8 cellular contexts compared by ENCODE assay signal in the genomic region with DNA sequence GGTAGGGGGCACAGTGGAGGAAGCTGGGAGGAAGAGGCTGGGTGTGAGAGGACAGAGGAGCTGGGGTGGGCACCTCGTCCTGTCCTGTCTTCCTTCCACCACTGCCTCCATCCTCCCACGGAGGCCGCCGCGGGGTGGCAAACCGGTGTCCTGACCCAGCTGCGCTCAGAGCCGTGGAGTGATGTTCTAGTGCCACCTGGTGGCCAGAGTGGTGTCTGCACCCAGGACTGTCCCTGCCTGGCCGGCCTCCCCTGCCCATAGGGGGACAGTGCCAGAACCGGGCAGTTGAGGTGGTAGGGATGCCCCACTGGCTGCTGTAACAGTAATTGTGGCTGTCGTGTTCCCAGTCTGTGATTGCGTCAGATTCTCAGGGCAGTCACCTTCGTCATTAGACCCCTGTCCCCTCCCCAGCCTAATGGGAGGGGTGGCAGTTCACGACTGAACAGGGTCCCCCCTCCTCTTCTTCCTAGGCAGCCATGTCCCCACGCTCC. TPM values are rescaled to one million over a fixed set of nuclear protein-coding genes. Genes with fewer than 3 reads are reported as not detected.
DNase-seq lines count a peak whose midpoint lies in the region; ATAC-seq and TF ChIP-seq lines count a peak whose summit lies in the region.

No MANE protein-coding gene starts in this region.

- no peak overlapping the region for H3K4me3 ChIP-seq in CD4-positive, alpha-beta memory T cell (ENCODE audit: low read length in 2 of 2)
- peak overlapping the region; percentile 61 to 67 for H3K4me3 ChIP-seq in HCT116 (replicated peaks in 1 of 2; ENCODE audit: low read depth in 1 of 2, low read length in 2 of 2)

- no peaks in the 10 kb centered on the region for H3K36me3 ChIP-seq in CD4-positive, alpha-beta memory T cell (ENCODE audit: insufficient read depth, low read length)
- H3K36me3 ChIP-seq in HCT116 (ENCODE audit: control insufficient read depth in 1 of 2, insufficient read depth in 2 of 2, low read length in 2 of 2) = no peaks in the 10 kb centered on the region

- peaks cover 10 to 25% (median 16%) of the 10 kb centered on the region in 4 donors for H3K4me1 Mint-ChIP-seq in CD4-positive, alpha-beta memory T cell

- no peak overlapping the region for H3K27ac ChIP-seq in CD4-positive, alpha-beta memory T cell (ENCODE audit: low read depth, low read length)
- peak overlapping the region; percentile 94 for H3K27ac ChIP-seq in HCT116 (ENCODE audit: low read depth, low read length)

- no peaks in the 10 kb centered on the region for H3K9me3 ChIP-seq in CD4-positive, alpha-beta memory T cell (ENCODE audit: control insufficient read depth in 1 of 2, low read length in 2 of 2)
- H3K9me3 ChIP-seq in HCT116 (ENCODE audit: control insufficient read depth in 1 of 2, insufficient read depth in 1 of 2, low read depth in 1 of 2, low read length in 2 of 2) = no peaks in the 10 kb centered on the region

- TF ChIP-seq RAD21 in HCT116 (IDR thresholded peaks at IDR 0.05; ENCODE audit: low read depth) = peak; percentile 99

- H3K9me3 Mint-ChIP-seq in CD4-positive, alpha-beta memory T cell = no peaks in the 10 kb centered on the region

- no TSS peak for BruUV-seq in HCT116 (replicated peaks; lab: Mats Ljungman, UMichigan)

- no peak overlapping the region for H2AFZ ChIP-seq in HCT116 (ENCODE audit: low read depth, low read length, poor library complexity, severe bottlenecking)

- H3K4me1 ChIP-seq in CD4-positive, alpha-beta memory T cell (ENCODE audit: insufficient read depth, low read length) = peaks cover 19% of the 10 kb centered on the region
- H3K4me1 ChIP-seq in HCT116 (ENCODE audit: control insufficient read depth in 1 of 2, insufficient read depth in 2 of 2, low read length in 2 of 2) = peaks cover 28 to 50% of the 10 kb centered on the region in 2 experiments

- peaks cover 0 to 6% of the 10 kb centered on the region in 2 donors for H3K36me3 Mint-ChIP-seq in CD4-positive, alpha-beta memory T cell

- RAD21 ChIA-PET in HCT116 (lab: Charles Lee; ENCODE audit: low non-redundant PET in 1 of 2, low total read pairs in 2 of 2, uncharacterized antibody in 2 of 2, unreplicated experiment in 2 of 2) = interaction anchor here (0.6 to 2.5 kb wide), 9 partner anchors 18 to 137 kb away, joined by 3 to 16 read pairs (median 4); a partner anchor contains a TSS

- peak; percentile 76 to 86 (median 77) for DNase-seq in CD4-positive, alpha-beta memory T cell
- DNase-seq in HCT116 (ENCODE audit: low read depth, low spot score) (peak; percentile 48), NCI-H345 treated with DMSO at 0.1 percent for 48 hours (lab: John Stamatoyannopoulos, UW; ENCODE audit: unreplicated experiment) (peak; percentile 24), left kidney (ENCODE audit: low read depth, low spot score) (peak; percentile 90)
- DNase-seq in activated CD4-positive, alpha-beta T cell treated with anti-CD3 and anti-CD28 coated beads for 24 hours (ENCODE audit: low read depth in 2 of 2) = peak; percentile 81 to 91
- peak; percentile 73 for DNase-seq in central memory CD4-positive, alpha-beta T cell
- DNase-seq in stimulated activated CD4-positive, alpha-beta T cell treated with anti-CD3 and anti-CD28 coated beads, Interleukin-4, amount 100 ng/mL, for 4 hours = peak; percentile 72 to 84

- H4K20me1 ChIP-seq in HCT116 (ENCODE audit: insufficient read depth) = no peaks in the 10 kb centered on the region

- H3K9me2 ChIP-seq in HCT116 (ENCODE audit: insufficient read depth) = no peaks in the 10 kb centered on the region

- TF ChIP-seq POLR2A in HCT116 (IDR thresholded peaks at IDR 0.05; ENCODE audit: borderline replicate concordance, extremely low read depth, insufficient read depth, insufficient read length) = no peak

- H3K27ac Mint-ChIP-seq in CD4-positive, alpha-beta memory T cell = peak overlapping the region; percentile 48 to 89 (median 72)

- peak overlapping the region; percentile 74 for H3K4me2 ChIP-seq in HCT116 (ENCODE audit: low read length)

- TF ChIP-seq CTCF in HCT116 (IDR thresholded peaks at IDR 0.05 in 2 of 3, conservative IDR thresholded peaks at IDR 0.05 in 1 of 3; ENCODE audit: borderline replicate concordance in 1 of 3, insufficient read depth in 1 of 3, low read depth in 2 of 3, low read length in 2 of 3) = peak; percentile 93 to 98 (median 93)

- peak overlapping the region; percentile 76 for H3K9ac ChIP-seq in HCT116 (ENCODE audit: low read length)

- CTCF ChIA-PET in CD4-positive, alpha-beta memory T cell (lab: Charles Lee; ENCODE audit: partially characterized antibody) = interaction anchor here (0.6 to 11.6 kb wide), 13 partner anchors 16 to 292 kb away, joined by 3 to 402 read pairs (median 4); a partner anchor contains a TSS
- CTCF ChIA-PET in HCT116 (lab: Charles Lee) = interaction anchor here (0.9 to 6.2 kb wide), 13 partner anchors 43 to 173 kb away, joined by 3 to 127 read pairs (median 7); a partner anchor contains a TSS

- peaks cover 7% of the 10 kb centered on the region for H3K79me2 ChIP-seq in HCT116 (ENCODE audit: insufficient read depth, low read length)

- POLR2A ChIA-PET in CD4-positive, alpha-beta memory T cell (lab: Charles Lee; ENCODE audit: partially characterized antibody) = interaction anchor here (1.7 to 3.0 kb wide), 5 partner anchors 51 to 137 kb away, joined by 5 to 27 read pairs (median 10); a partner anchor contains a TSS
- POLR2A ChIA-PET in HCT116 (lab: Charles Lee) = interaction anchor here (0.6 to 2.1 kb wide), 8 partner anchors 12 to 296 kb away, joined by 3 to 11 read pairs (median 4); a partner anchor contains a TSS

- H3K4me3 Mint-ChIP-seq in CD4-positive, alpha-beta memory T cell = peak overlapping the region in 3 of 8 donors; percentile 7 to 65 (median 24)

- intact Hi-C loops in CD4-positive, alpha-beta memory T cell (cut with micrococcal nuclease) = loop anchor here (1.0 kb wide), 2 partner anchors 59 to 138 kb away; a partner anchor contains a TSS
- intact Hi-C loops in HCT116 (cut with micrococcal nuclease) = loop anchor here (1.0 to 5.0 kb wide), 4 partner anchors 50 to 140 kb away; a partner anchor contains a TSS

- H3K27me3 ChIP-seq in CD4-positive, alpha-beta memory T cell (ENCODE audit: insufficient read depth, low read length) = no peaks in the 10 kb centered on the region
- no peaks in the 10 kb centered on the region for H3K27me3 ChIP-seq in HCT116 (ENCODE audit: insufficient read depth, low read length)

- no peaks in the 10 kb centered on the region for H3K27me3 Mint-ChIP-seq in CD4-positive, alpha-beta memory T cell

- ATAC-seq in HCT116 = peak; percentile 67
- ATAC-seq in GM21825 (IDR thresholded peaks at IDR 0.05; ENCODE audit: unreplicated experiment) = no peak

TF ChIP-seq in HCT116, 20 proteins besides CTCF, POLR2A, EP300 and RAD21:
- TF ChIP-seq POLR2AphosphoS5 (IDR thresholded peaks at IDR 0.05; ENCODE audit: low read depth, low read length) (peak; percentile 22), YY1 (IDR thresholded peaks at IDR 0.05; ENCODE audit: extremely low read depth, insufficient replicate concordance, low read depth, low read length) (peak; percentile 14)
- TF ChIP-seq, protein P1, sequence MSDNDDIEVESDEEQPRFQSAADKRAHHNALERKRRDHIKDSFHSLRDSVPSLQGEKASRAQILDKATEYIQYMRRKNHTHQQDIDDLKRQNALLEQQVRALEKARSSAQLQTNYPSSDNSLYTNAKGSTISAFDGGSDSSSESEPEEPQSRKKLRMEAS (IDR thresholded peaks at IDR 0.05) = no peak

RNA-seq across cellular contexts. Expression of a gene that starts 11.1 kb away (rescaled TPM):
- 100 to 1,000 TPM; 136 to 138 TPM for total RNA-seq in CD4-positive, alpha-beta memory T cell
- polyA plus RNA-seq in CD4-positive, alpha-beta memory T cell = 10 to 100 TPM; 39.8 to 47.9 TPM
- 36.5 TPM for total RNA-seq in HCT116 (2021; ENCODE audit: unreplicated experiment)
- polyA plus RNA-seq in HCT116 (2012) = 19.2 and 25.3 TPM in 2 replicates

RNA-seq across cellular contexts. Expression of a gene that starts 30.0 kb away (rescaled TPM):
- not detected for total RNA-seq in CD4-positive, alpha-beta memory T cell
- polyA plus RNA-seq in CD4-positive, alpha-beta memory T cell = not detected
- 0.61 TPM for total RNA-seq in HCT116 (2021; ENCODE audit: unreplicated experiment)
- polyA plus RNA-seq in HCT116 (2012) = 0.46 and 0.68 TPM in 2 replicates

Comparison
In these comparisons a context has a peak if more than half of its experiments do, and no peak if none do; other contexts are left out.
1. DNase-seq: peak in every context shown above with its lines; median percentile 90 in left kidney; 86 in activated CD4-positive, alpha-beta T cell treated with anti-CD3 and anti-CD28 coated beads for 24 hours; 78 in stimulated activated CD4-positive, alpha-beta T cell treated with anti-CD3 and anti-CD28 coated beads, Interleukin-4, amount 100 ng/mL, for 4 hours; 77 in CD4-positive, alpha-beta memory T cell; 73 in central memory CD4-positive, alpha-beta T cell; 48 in HCT116; 24 in NCI-H345 treated with DMSO at 0.1 percent for 48 hours.
2. H3K4me3 ChIP-seq: peak in HCT116 (2 of 2); none in CD4-positive, alpha-beta memory T cell (0 of 2).